In genomic region chr1:51627672-51628071, GRCh38 we compare ENCODE assay signal across 9 cellular contexts. TPM values are rescaled to one million over a fixed set of nuclear protein-coding genes. Genes with fewer than 3 reads are reported as not detected.
DNase-seq lines count a peak whose midpoint lies in the region; ATAC-seq and TF ChIP-seq lines count a peak whose summit lies in the region.
"Had no signal": no experiment of that assay in that cellular context is flagged by ENCODE, and none has a peak within 500 bp of the region (broad histone marks: within the 10 kb centered on the region; RNA-seq: fewer than 3 reads in every experiment).

No MANE protein-coding gene starts in this region.

- H3K4me1 Mint-ChIP-seq in stimulated activated naive CD8-positive, alpha-beta T cell treated with anti-CD3 and anti-CD28 coated beads, Interleukin-15, amount 100 ng/mL, for 72 hours = peaks cover 25% of the 10 kb centered on the region
- peaks cover 8% of the 10 kb centered on the region for H3K4me1 Mint-ChIP-seq in endothelial cell (ENCODE audit: unreplicated experiment)

- no peaks in the 10 kb centered on the region for H3K36me3 Mint-ChIP-seq in endothelial cell (ENCODE audit: low read depth, unreplicated experiment)

- DNase-seq in BE2C = peak; percentile 6
- peak; percentile 30 for DNase-seq in HEK293T (ENCODE audit: extremely low spot score)
- no peak for DNase-seq in WERI-Rb-1
- no peak for DNase-seq in kidney epithelial cell (ENCODE audit: low read depth)
- DNase-seq in stimulated activated naive CD8-positive, alpha-beta T cell treated with anti-CD3 and anti-CD28 coated beads, Interleukin-15, amount 100 ng/mL, for 72 hours = no peak
- DNase-seq in endothelial cell (ENCODE audit: low spot score) = no peak
- DNase-seq in DMS79 treated with DMSO at 0.1 percent for 48 hours (lab: John Stamatoyannopoulos, UW) = no peak

- no peak overlapping the region for H3K27ac ChIP-seq in WERI-Rb-1
- H3K27ac ChIP-seq: epithelial cell of prostate had no signal

- no peaks in the 10 kb centered on the region for H3K9me3 Mint-ChIP-seq in stimulated activated naive CD8-positive, alpha-beta T cell treated with anti-CD3 and anti-CD28 coated beads, Interleukin-15, amount 100 ng/mL, for 72 hours
- no peaks in the 10 kb centered on the region for H3K9me3 Mint-ChIP-seq in endothelial cell (ENCODE audit: unreplicated experiment)

- H3K27me3 Mint-ChIP-seq in stimulated activated naive CD8-positive, alpha-beta T cell treated with anti-CD3 and anti-CD28 coated beads, Interleukin-15, amount 100 ng/mL, for 72 hours = no peaks in the 10 kb centered on the region
- no peaks in the 10 kb centered on the region for H3K27me3 Mint-ChIP-seq in endothelial cell (ENCODE audit: unreplicated experiment)

- no peak for ATAC-seq in stimulated activated naive CD8-positive, alpha-beta T cell treated with anti-CD3 and anti-CD28 coated beads, Interleukin-15, amount 100 ng/mL, for 72 hours
- ATAC-seq in HG02798 (IDR thresholded peaks at IDR 0.05; ENCODE audit: poor library complexity, unreplicated experiment) = no peak

- H3K9me3 ChIP-seq in BE2C (no peaks in the 10 kb centered on the region), WERI-Rb-1 (ENCODE audit: severe bottlenecking) (no peaks in the 10 kb centered on the region)

- H3K4me3 Mint-ChIP-seq in stimulated activated naive CD8-positive, alpha-beta T cell treated with anti-CD3 and anti-CD28 coated beads, Interleukin-15, amount 100 ng/mL, for 72 hours = no peak overlapping the region
- no peak overlapping the region for H3K4me3 Mint-ChIP-seq in endothelial cell (ENCODE audit: unreplicated experiment)

- H3K4me3 ChIP-seq in BE2C (ENCODE audit: low read depth, low read length) = no peak overlapping the region
- H3K4me3 ChIP-seq in WERI-Rb-1 (ENCODE audit: low read depth, low read length) = no peak overlapping the region
- H3K4me3 ChIP-seq in kidney epithelial cell (ENCODE audit: low read depth, low read length) = no peak overlapping the region

- POLR2A ChIA-PET in HEK293T (lab: Yijun Ruan, JAX) = interaction anchor here (0.8 kb wide), 1 partner anchor 103 kb away, joined by 4 read pairs; no protein-coding TSS in a partner anchor

- H3K27me3 ChIP-seq in BE2C = no peaks in the 10 kb centered on the region
- H3K27me3 ChIP-seq in WERI-Rb-1 (ENCODE audit: insufficient read depth, low read depth, severe bottlenecking) = no peaks in the 10 kb centered on the region
- H3K27me3 ChIP-seq in kidney epithelial cell (ENCODE audit: control insufficient read depth, insufficient read depth, low read length) = no peaks in the 10 kb centered on the region

- H3K36me3 ChIP-seq in BE2C (no peaks in the 10 kb centered on the region), WERI-Rb-1 (no peaks in the 10 kb centered on the region), kidney epithelial cell (ENCODE audit: control insufficient read depth, insufficient read depth, low read length) (no peaks in the 10 kb centered on the region)

- no peaks in the 10 kb centered on the region for H3K4me1 ChIP-seq in BE2C

- TF ChIP-seq CTCF in BE2C (IDR thresholded peaks at IDR 0.05; ENCODE audit: low read depth, low read length) (peak; percentile 55), WERI-Rb-1 (IDR thresholded peaks at IDR 0.05; ENCODE audit: low read depth, low read length) (peak; percentile 37), kidney epithelial cell (IDR thresholded peaks at IDR 0.05; ENCODE audit: insufficient read depth, low read length, poor library complexity, severe bottlenecking) (peak; percentile 59), endothelial cell (IDR thresholded peaks at IDR 0.05; ENCODE audit: unreplicated experiment) (no peak)

- no peak overlapping the region for H3K27ac Mint-ChIP-seq in stimulated activated naive CD8-positive, alpha-beta T cell treated with anti-CD3 and anti-CD28 coated beads, Interleukin-15, amount 100 ng/mL, for 72 hours
- no peak overlapping the region for H3K27ac Mint-ChIP-seq in endothelial cell (ENCODE audit: unreplicated experiment)

- CTCF ChIA-PET in HEK293T (lab: Yijun Ruan, JAX) = interaction anchor here (0.6 to 2.1 kb wide), 8 partner anchors 9 to 141 kb away, joined by 3 to 10 read pairs (median 6); no protein-coding TSS in a partner anchor

TF ChIP-seq in HEK293T, 16 proteins besides CTCF, POLR2A, EP300 and RAD21:
- no peak for TF ChIP-seq FOXA1 (IDR thresholded peaks at IDR 0.05)
- TF ChIP-seq NFRKB (IDR thresholded peaks at IDR 0.05) = no peak
- TF ChIP-seq PKNOX1 (IDR thresholded peaks at IDR 0.05) = no peak
- no peak for TF ChIP-seq ZNF384 (IDR thresholded peaks at IDR 0.05)
- no peak for TF ChIP-seq FOXM1 (IDR thresholded peaks at IDR 0.05; ENCODE audit: borderline replicate concordance)
- no peak for TF ChIP-seq TARDBP (IDR thresholded peaks at IDR 0.05)

RNA-seq across cellular contexts. Expression of gene OSBPL9, which starts 10.8 kb away (rescaled TPM):
- polyA plus RNA-seq in BE2C (2012; ENCODE audit: insufficient read depth, insufficient read length, low read depth) = 20.4 TPM
- total RNA-seq in kidney epithelial cell (85.1 and 94.1 TPM in 2 replicates), endothelial cell (ENCODE audit: unreplicated experiment) (91.2 TPM)

Comparison
In these comparisons a context has a peak if more than half of its experiments do, and no peak if none do; other contexts are left out.
1. DNase-seq: peak in BE2C (single experiment) and HEK293T (single experiment); none in WERI-Rb-1 (single experiment), kidney epithelial cell (single experiment), stimulated activated naive CD8-positive, alpha-beta T cell treated with anti-CD3 and anti-CD28 coated beads, Interleukin-15, amount 100 ng/mL, for 72 hours (0 of 2), endothelial cell (single experiment) and DMS79 treated with DMSO at 0.1 percent for 48 hours (single experiment).